In the genomic region with DNA sequence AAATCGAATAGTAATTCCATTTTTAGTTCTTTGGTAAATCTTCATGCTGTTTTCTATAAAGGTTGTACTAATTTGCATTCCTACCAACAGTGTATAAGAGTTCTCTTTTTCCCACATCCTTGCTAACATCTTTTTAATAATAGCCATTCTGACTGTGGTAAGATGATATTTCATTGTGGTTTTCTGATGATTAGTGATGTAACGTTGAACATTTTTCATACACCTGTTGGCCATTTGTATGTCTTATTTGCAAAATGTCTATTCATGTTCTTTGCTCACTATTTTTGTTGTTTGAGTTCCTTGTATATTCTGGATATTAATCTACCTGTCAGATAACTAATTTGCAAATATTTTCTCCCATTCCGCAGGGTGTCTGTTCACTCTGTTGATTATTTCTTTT, we compare ENCODE assay signal across 1 cellular context.
TF ChIP-seq lines count a peak whose summit lies in the region.

No MANE protein-coding gene starts in this region.

TF ChIP-seq in WTC11, 78 proteins besides CTCF, POLR2A, EP300 and RAD21 (continued from another document):
- TF ChIP-seq, protein P1, sequence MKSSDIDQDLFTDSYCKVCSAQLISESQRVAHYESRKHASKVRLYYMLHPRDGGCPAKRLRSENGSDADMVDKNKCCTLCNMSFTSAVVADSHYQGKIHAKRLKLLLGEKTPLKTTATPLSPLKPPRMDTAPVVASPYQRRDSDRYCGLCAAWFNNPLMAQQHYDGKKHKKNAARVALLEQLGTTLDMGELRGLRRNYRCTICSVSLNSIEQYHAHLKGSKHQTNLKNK (CRISPR knock-in tag; IDR thresholded peaks at IDR 0.05) = no peak
- TF ChIP-seq, protein P2, sequence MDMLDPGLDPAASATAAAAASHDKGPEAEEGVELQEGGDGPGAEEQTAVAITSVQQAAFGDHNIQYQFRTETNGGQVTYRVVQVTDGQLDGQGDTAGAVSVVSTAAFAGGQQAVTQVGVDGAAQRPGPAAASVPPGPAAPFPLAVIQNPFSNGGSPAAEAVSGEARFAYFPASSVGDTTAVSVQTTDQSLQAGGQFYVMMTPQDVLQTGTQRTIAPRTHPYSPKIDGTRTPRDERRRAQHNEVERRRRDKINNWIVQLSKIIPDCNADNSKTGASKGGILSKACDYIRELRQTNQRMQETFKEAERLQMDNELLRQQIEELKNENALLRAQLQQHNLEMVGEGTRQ (CRISPR knock-in tag; IDR thresholded peaks at IDR 0.05) = no peak
- TF ChIP-seq, protein P3, sequence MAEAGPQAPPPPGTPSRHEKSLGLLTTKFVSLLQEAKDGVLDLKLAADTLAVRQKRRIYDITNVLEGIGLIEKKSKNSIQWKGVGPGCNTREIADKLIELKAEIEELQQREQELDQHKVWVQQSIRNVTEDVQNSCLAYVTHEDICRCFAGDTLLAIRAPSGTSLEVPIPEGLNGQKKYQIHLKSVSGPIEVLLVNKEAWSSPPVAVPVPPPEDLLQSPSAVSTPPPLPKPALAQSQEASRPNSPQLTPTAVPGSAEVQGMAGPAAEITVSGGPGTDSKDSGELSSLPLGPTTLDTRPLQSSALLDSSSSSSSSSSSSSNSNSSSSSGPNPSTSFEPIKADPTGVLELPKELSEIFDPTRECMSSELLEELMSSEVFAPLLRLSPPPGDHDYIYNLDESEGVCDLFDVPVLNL (CRISPR knock-in tag; IDR thresholded peaks at IDR 0.05; ENCODE audit: borderline replicate concordance, low read depth) = no peak
- TF ChIP-seq, protein P4, sequence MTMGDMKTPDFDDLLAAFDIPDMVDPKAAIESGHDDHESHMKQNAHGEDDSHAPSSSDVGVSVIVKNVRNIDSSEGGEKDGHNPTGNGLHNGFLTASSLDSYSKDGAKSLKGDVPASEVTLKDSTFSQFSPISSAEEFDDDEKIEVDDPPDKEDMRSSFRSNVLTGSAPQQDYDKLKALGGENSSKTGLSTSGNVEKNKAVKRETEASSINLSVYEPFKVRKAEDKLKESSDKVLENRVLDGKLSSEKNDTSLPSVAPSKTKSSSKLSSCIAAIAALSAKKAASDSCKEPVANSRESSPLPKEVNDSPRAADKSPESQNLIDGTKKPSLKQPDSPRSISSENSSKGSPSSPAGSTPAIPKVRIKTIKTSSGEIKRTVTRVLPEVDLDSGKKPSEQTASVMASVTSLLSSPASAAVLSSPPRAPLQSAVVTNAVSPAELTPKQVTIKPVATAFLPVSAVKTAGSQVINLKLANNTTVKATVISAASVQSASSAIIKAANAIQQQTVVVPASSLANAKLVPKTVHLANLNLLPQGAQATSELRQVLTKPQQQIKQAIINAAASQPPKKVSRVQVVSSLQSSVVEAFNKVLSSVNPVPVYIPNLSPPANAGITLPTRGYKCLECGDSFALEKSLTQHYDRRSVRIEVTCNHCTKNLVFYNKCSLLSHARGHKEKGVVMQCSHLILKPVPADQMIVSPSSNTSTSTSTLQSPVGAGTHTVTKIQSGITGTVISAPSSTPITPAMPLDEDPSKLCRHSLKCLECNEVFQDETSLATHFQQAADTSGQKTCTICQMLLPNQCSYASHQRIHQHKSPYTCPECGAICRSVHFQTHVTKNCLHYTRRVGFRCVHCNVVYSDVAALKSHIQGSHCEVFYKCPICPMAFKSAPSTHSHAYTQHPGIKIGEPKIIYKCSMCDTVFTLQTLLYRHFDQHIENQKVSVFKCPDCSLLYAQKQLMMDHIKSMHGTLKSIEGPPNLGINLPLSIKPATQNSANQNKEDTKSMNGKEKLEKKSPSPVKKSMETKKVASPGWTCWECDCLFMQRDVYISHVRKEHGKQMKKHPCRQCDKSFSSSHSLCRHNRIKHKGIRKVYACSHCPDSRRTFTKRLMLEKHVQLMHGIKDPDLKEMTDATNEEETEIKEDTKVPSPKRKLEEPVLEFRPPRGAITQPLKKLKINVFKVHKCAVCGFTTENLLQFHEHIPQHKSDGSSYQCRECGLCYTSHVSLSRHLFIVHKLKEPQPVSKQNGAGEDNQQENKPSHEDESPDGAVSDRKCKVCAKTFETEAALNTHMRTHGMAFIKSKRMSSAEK (CRISPR knock-in tag; IDR thresholded peaks at IDR 0.05; ENCODE audit: borderline replicate concordance) = no peak
- TF ChIP-seq JAZF1 (CRISPR knock-in tag; IDR thresholded peaks at IDR 0.05) = no peak
- TF ChIP-seq, protein P5, sequence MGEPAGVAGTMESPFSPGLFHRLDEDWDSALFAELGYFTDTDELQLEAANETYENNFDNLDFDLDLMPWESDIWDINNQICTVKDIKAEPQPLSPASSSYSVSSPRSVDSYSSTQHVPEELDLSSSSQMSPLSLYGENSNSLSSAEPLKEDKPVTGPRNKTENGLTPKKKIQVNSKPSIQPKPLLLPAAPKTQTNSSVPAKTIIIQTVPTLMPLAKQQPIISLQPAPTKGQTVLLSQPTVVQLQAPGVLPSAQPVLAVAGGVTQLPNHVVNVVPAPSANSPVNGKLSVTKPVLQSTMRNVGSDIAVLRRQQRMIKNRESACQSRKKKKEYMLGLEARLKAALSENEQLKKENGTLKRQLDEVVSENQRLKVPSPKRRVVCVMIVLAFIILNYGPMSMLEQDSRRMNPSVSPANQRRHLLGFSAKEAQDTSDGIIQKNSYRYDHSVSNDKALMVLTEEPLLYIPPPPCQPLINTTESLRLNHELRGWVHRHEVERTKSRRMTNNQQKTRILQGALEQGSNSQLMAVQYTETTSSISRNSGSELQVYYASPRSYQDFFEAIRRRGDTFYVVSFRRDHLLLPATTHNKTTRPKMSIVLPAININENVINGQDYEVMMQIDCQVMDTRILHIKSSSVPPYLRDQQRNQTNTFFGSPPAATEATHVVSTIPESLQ (CRISPR knock-in tag; IDR thresholded peaks at IDR 0.05) = no peak
- TF ChIP-seq, protein P6, sequence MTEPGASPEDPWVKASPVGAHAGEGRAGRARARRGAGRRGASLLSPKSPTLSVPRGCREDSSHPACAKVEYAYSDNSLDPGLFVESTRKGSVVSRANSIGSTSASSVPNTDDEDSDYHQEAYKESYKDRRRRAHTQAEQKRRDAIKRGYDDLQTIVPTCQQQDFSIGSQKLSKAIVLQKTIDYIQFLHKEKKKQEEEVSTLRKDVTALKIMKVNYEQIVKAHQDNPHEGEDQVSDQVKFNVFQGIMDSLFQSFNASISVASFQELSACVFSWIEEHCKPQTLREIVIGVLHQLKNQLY (CRISPR knock-in tag; IDR thresholded peaks at IDR 0.05) = no peak
